ENCODE assay signal across 12 cellular contexts in genomic region chrX:70553516-70553915, GRCh38.
A peak's percentile ranks its signal among the peaks of the same experiment; 100 is the strongest.
DNase-seq lines count a peak whose midpoint lies in the region; ATAC-seq, FAIRE-seq and TF ChIP-seq lines count a peak whose summit lies in the region.
"Had no signal": no experiment of that assay in that cellular context is flagged by ENCODE, and none has a peak within 500 bp of the region (broad histone marks: within the 10 kb centered on the region; RNA-seq: fewer than 3 reads in every experiment).

No MANE protein-coding gene starts in this region.

- H2BK15ac ChIP-seq in H1 (ENCODE audit: low read length) = no peak overlapping the region

- H3K4me2 ChIP-seq in H1 (ENCODE audit: insufficient read depth in 1 of 2, low read depth in 2 of 2, low read length in 2 of 2) = no peak overlapping the region

- no peak overlapping the region for H2BK20ac ChIP-seq in H1 (ENCODE audit: low read length)

- no peaks in the 10 kb centered on the region for H3K79me2 ChIP-seq in H1 (ENCODE audit: control insufficient read depth in 1 of 2, insufficient read depth in 2 of 2, low read length in 2 of 2)

- H4K20me1 ChIP-seq in H1 (replicated peaks in 1 of 2; ENCODE audit: control insufficient read depth in 1 of 2, insufficient read depth in 2 of 2, low read length in 2 of 2) = no peaks in the 10 kb centered on the region

- no peak for TF ChIP-seq POLR2A in H1 (IDR thresholded peaks at IDR 0.05; ENCODE audit: control extremely low read depth in 1 of 2, low read depth in 2 of 2, low read length in 2 of 2)

- no peaks in the 10 kb centered on the region for H3K79me1 ChIP-seq in H1 (ENCODE audit: low read depth, low read length)

- no peak overlapping the region for H3K23ac ChIP-seq in H1 (ENCODE audit: insufficient read length)

- H3K9ac ChIP-seq in H1 (replicated peaks in 1 of 4; ENCODE audit: extremely low read depth in 1 of 4, low read depth in 3 of 4, low read length in 3 of 4) = no peak overlapping the region

- H3K4me3 ChIP-seq in H1 (ENCODE audit: extremely low read depth in 1 of 4, insufficient read depth in 2 of 4, low read depth in 3 of 4, low read length in 4 of 4) = no peak overlapping the region

- H3K9me3 ChIP-seq in H1 (ENCODE audit: insufficient read depth in 2 of 2, low read depth in 1 of 2, low read length in 1 of 2) = no peaks in the 10 kb centered on the region

- no peaks in the 10 kb centered on the region for H3K23me2 ChIP-seq in H1 (ENCODE audit: low read depth, low read length)

- no peaks in the 10 kb centered on the region for H3K4me1 Mint-ChIP-seq in CD14-positive monocyte
- H3K4me1 Mint-ChIP-seq: CD4-positive, alpha-beta memory T cell had no signal

- no peak overlapping the region for H3K14ac ChIP-seq in H1 (ENCODE audit: insufficient read length)

- ATAC-seq in GM18511 (IDR thresholded peaks at IDR 0.05; ENCODE audit: unreplicated experiment) (peak; percentile 89), GM19463 (IDR thresholded peaks at IDR 0.05; ENCODE audit: unreplicated experiment) (peak; percentile 90), HG03378 (IDR thresholded peaks at IDR 0.05; ENCODE audit: unreplicated experiment) (peak; percentile 83)

- peaks cover 0 to 5% (median 0%) of the 10 kb centered on the region in 7 donors for H3K9me3 Mint-ChIP-seq in CD14-positive monocyte
- H3K9me3 Mint-ChIP-seq: dendritic cell treated with granulocyte-macrophage colony-stimulating factor and Interleukin-4, amounts not matched to agents 40 ng/mL and 50 ng/mL, for 4 days had no signal

- H3K18ac ChIP-seq in H1 (ENCODE audit: extremely low read depth, low read length) = no peak overlapping the region

- H3K27ac ChIP-seq in H1 (ENCODE audit: low read depth, low read length) = no peak overlapping the region
- H3K27ac ChIP-seq: WERI-Rb-1 had no signal

- no peak overlapping the region for H3K27ac Mint-ChIP-seq in CD14-positive monocyte
- H3K27ac Mint-ChIP-seq: CD4-positive, alpha-beta memory T cell; dendritic cell treated with granulocyte-macrophage colony-stimulating factor and Interleukin-4, amounts not matched to agents 40 ng/mL and 50 ng/mL, for 4 days had no signal

- H4K8ac ChIP-seq in H1 (ENCODE audit: extremely low read depth, insufficient read depth, low read length) = no peak overlapping the region

- H3K4me1 ChIP-seq in H1 (replicated peaks in 1 of 4; ENCODE audit: control insufficient read depth in 3 of 4, insufficient read depth in 4 of 4, low read length in 3 of 4) = no peaks in the 10 kb centered on the region

- H2AK5ac ChIP-seq in H1 (ENCODE audit: low read depth, low read length) = no peak overlapping the region

- no peaks in the 10 kb centered on the region for H3K27me3 ChIP-seq in H1 (replicated peaks in 1 of 4; ENCODE audit: control insufficient read depth in 3 of 4, extremely low read depth in 1 of 4, insufficient read depth in 3 of 4, low read length in 3 of 4)

- H3K4me3 Mint-ChIP-seq in CD14-positive monocyte = no peak overlapping the region
- H3K4me3 Mint-ChIP-seq: CD4-positive, alpha-beta memory T cell; dendritic cell treated with granulocyte-macrophage colony-stimulating factor and Interleukin-4, amounts not matched to agents 40 ng/mL and 50 ng/mL, for 4 days had no signal

- no peak overlapping the region for H3K56ac ChIP-seq in H1 (replicated peaks; ENCODE audit: insufficient read length, low read depth, low read length)

- no peak for TF ChIP-seq EP300 in H1 (IDR thresholded peaks at IDR 0.05; ENCODE audit: borderline replicate concordance in 1 of 2, low read depth in 2 of 2, low read length in 2 of 2)

- no peaks in the 10 kb centered on the region for H3K36me3 ChIP-seq in H1 (ENCODE audit: control insufficient read depth in 2 of 4, insufficient read depth in 4 of 4, low read length in 3 of 4)
- H3K36me3 ChIP-seq: WERI-Rb-1 had no signal

- TF ChIP-seq RAD21 in H1 (IDR thresholded peaks at IDR 0.05 in 1 of 2, conservative IDR thresholded peaks at IDR 0.05 in 1 of 2; ENCODE audit: low read depth in 2 of 2, low read length in 2 of 2) = no peak

- peaks cover 0 to 2% (median 1%) of the 10 kb centered on the region in 3 donors for H3K27me3 Mint-ChIP-seq in CD14-positive monocyte (ENCODE audit: low read depth in 3 of 3)

- peak; percentile 7 for FAIRE-seq in H1 (lab: Jason Lieb, UNC)
- no peak for FAIRE-seq in D721Med (lab: Jason Lieb, UNC)

- WGBS in H1 (ENCODE audit: extremely low coverage in 1 of 2, insufficient coverage in 1 of 2, insufficient read length in 1 of 2, insufficient replicate concordance in 2 of 2, low coverage in 1 of 2, low lambda C conversion rate in 2 of 2, missing lambda C conversion rate in 1 of 2), 2 experiments = 88% methylated on average over 1 of the region's 1 CpG; no CpG with 5 or more reads in 1 of the 2 experiments

- POLR2A ChIA-PET in H1 (lab: Charles Lee; ENCODE audit: partially characterized antibody) = no interaction called here

- no peak overlapping the region for H2BK12ac ChIP-seq in H1 (ENCODE audit: low read depth, low read length)

- H2AFZ ChIP-seq in H1 (ENCODE audit: low read length) = no peak overlapping the region

- H4K5ac ChIP-seq in H1 (ENCODE audit: insufficient read length, low read depth, low read length) = no peak overlapping the region

- TF ChIP-seq CTCF in H1 (IDR thresholded peaks at IDR 0.05; ENCODE audit: control extremely low read depth in 1 of 3, insufficient read depth in 1 of 3, low read depth in 1 of 3, low read length in 3 of 3) (no peak), CD14-positive monocyte (IDR thresholded peaks at IDR 0.05) (no peak), D721Med (IDR thresholded peaks at IDR 0.05; ENCODE audit: insufficient read depth, missing control alignments) (no peak)

- H3K36me3 Mint-ChIP-seq in CD14-positive monocyte = no peaks in the 10 kb centered on the region
- H3K36me3 Mint-ChIP-seq: CD4-positive, alpha-beta memory T cell had no signal

- DNase-seq in H1 (ENCODE audit: low read depth in 1 of 2, low spot score in 2 of 2) = no peak
- no peak for DNase-seq in CD14-positive monocyte (ENCODE audit: low spot score)
- DNase-seq in D721Med (ENCODE audit: insufficient read length, low spot score) = no peak
- no peak for DNase-seq in NCI-H69 (lab: John Stamatoyannopoulos, UW)
- no peak for DNase-seq in GDM1 (lab: John Stamatoyannopoulos, UW)
- DNase-seq: activated T-cell treated with anti-CD3 and anti-CD28 coated beads for 4 hours; CD4-positive, alpha-beta memory T cell; WERI-Rb-1 had no signal

- intact Hi-C loops in CD14-positive monocyte (cut with micrococcal nuclease) = no loop called here

- no peak overlapping the region for H4K91ac ChIP-seq in H1 (replicated peaks; ENCODE audit: insufficient read length, low read length)

- no peak overlapping the region for H2BK120ac ChIP-seq in H1 (replicated peaks; ENCODE audit: low read depth, low read length)

- H3K4ac ChIP-seq in H1 (replicated peaks; ENCODE audit: insufficient read length, low read depth, low read length) = no peak overlapping the region

- CTCF ChIA-PET in H1 (lab: Charles Lee; ENCODE audit: partially characterized antibody) = interaction anchor here (0.9 to 1.3 kb wide), 5 partner anchors 10 to 202 kb away, joined by 3 read pairs; no protein-coding TSS in a partner anchor

- no peak overlapping the region for H2BK5ac ChIP-seq in H1 (ENCODE audit: low read depth, low read length)

TF ChIP-seq in H1, 55 proteins besides CTCF, POLR2A, EP300 and RAD21:
- TF ChIP-seq BRCA1 (IDR thresholded peaks at IDR 0.05; ENCODE audit: low read depth, low read length) = no peak
- no peak for TF ChIP-seq ATF2 (IDR thresholded peaks at IDR 0.05; ENCODE audit: low read length)
- TF ChIP-seq KDM4A (IDR thresholded peaks at IDR 0.05; ENCODE audit: low read depth, low read length, severe bottlenecking) = no peak
- no peak for TF ChIP-seq SP2 (IDR thresholded peaks at IDR 0.05; ENCODE audit: low read length)
